Comparison of ENCODE assay signal across 14 cellular contexts in genomic region chr5:43156388-43156787, GRCh38. TPM values are rescaled to one million over a fixed set of nuclear protein-coding genes. Genes with fewer than 3 reads are reported as not detected.
DNase-seq lines count a peak whose midpoint lies in the region; ATAC-seq and TF ChIP-seq lines count a peak whose summit lies in the region.
"Had no signal": no experiment of that assay in that cellular context is flagged by ENCODE, and none has a peak within 500 bp of the region (broad histone marks: within the 10 kb centered on the region; RNA-seq: fewer than 3 reads in every experiment).

No MANE protein-coding gene starts in this region.

- DNase-seq in cardiac fibroblast (ENCODE audit: low read depth in 2 of 2) (peak; percentile 34 to 64), psoas muscle (no peak), esophagus muscularis mucosa (ENCODE audit: extremely low spot score) (no peak)
- DNase-seq: CD4-positive, CD25-positive, alpha-beta regulatory T cell; NCI-H1417 treated with DMSO at 0.1 percent for 48 hours; NCI-H69 had no signal

- peaks cover 3 to 10% of the 10 kb centered on the region in 2 donors for H3K36me3 ChIP-seq in psoas muscle (ENCODE audit: insufficient read depth in 1 of 2, low read depth in 1 of 2)
- H3K36me3 ChIP-seq in esophagus muscularis mucosa = peaks cover 3 to 11% (median 6%) of the 10 kb centered on the region in 4 donors

- TF ChIP-seq POLR2A in esophagus muscularis mucosa (IDR thresholded peaks at IDR 0.05; ENCODE audit: low read depth) = no peak

- 45 to 68% (median 55%) methylated on average over 6 of the region's 6 CpGs for WGBS in psoas muscle, 3 donors
- 72% methylated on average over 6 of the region's 6 CpGs for WGBS in esophagus muscularis mucosa

- ATAC-seq in GM19035 (IDR thresholded peaks at IDR 0.05; ENCODE audit: unreplicated experiment) (peak; percentile 61), HG02759 (IDR thresholded peaks at IDR 0.05; ENCODE audit: unreplicated experiment) (peak; percentile 47), psoas muscle (peak in 3 of 4 donors; percentile 25 to 33 (median 29)), GM21367 (IDR thresholded peaks at IDR 0.05; ENCODE audit: unreplicated experiment) (no peak), HG03457 (IDR thresholded peaks at IDR 0.05; ENCODE audit: unreplicated experiment) (no peak)
- ATAC-seq: left lobe of liver had no signal

- H3K27ac ChIP-seq in psoas muscle (no peak overlapping the region), esophagus muscularis mucosa (replicated peaks in 1 of 4) (no peak overlapping the region)
- H3K27ac ChIP-seq: adrenal gland had no signal

- H3K4me1 ChIP-seq in psoas muscle (peaks cover 17% of the 10 kb centered on the region), esophagus muscularis mucosa (peaks cover 0 to 20% (median 11%) of the 10 kb centered on the region in 4 donors)
- H3K4me1 ChIP-seq: adrenal gland had no signal

- H3K27me3 ChIP-seq in psoas muscle (ENCODE audit: insufficient read depth in 3 of 3, low read length in 2 of 3) (no peaks in the 10 kb centered on the region), esophagus muscularis mucosa (no peaks in the 10 kb centered on the region)
- H3K27me3 ChIP-seq: adrenal gland, tibial nerve had no signal

- H3K4me3 ChIP-seq in cardiac fibroblast (replicated peaks in 1 of 2; ENCODE audit: low read depth in 2 of 2, low read length in 2 of 2) (no peak overlapping the region), psoas muscle (no peak overlapping the region), esophagus muscularis mucosa (no peak overlapping the region)
- H3K4me3 ChIP-seq: adrenal gland, tibial nerve had no signal

- TF ChIP-seq EP300 in esophagus muscularis mucosa (IDR thresholded peaks at IDR 0.05) = no peak

- no peaks in the 10 kb centered on the region for H3K9me3 ChIP-seq in psoas muscle
- no peaks in the 10 kb centered on the region for H3K9me3 ChIP-seq in esophagus muscularis mucosa
- H3K9me3 ChIP-seq: adrenal gland, tibial nerve had no signal

- intact Hi-C loops in psoas muscle (cut with DNase I) (no loop called here), esophagus muscularis mucosa (cut with DNase I) (no loop called here)

- no peak for TF ChIP-seq CTCF in cardiac fibroblast (IDR thresholded peaks at IDR 0.05; ENCODE audit: low read depth, low read length)
- TF ChIP-seq CTCF in psoas muscle (IDR thresholded peaks at IDR 0.05) = no peak
- no peak for TF ChIP-seq CTCF in esophagus muscularis mucosa (IDR thresholded peaks at IDR 0.05)

RNA-seq across cellular contexts. Expression of gene NIM1K, which starts 35.6 kb away (rescaled TPM):
- total RNA-seq in psoas muscle = under 1 TPM in 3 of 4 donors, not detected in 1; 0.19 to 0.25 (median 0.24) TPM
- under 1 TPM; 0.10 to 0.20 (median 0.18) TPM for polyA plus RNA-seq in psoas muscle
- 1 to 10 TPM in 3 of 4 donors, under 1 TPM in 1; 0.42 to 2.3 (median 1.6) TPM for total RNA-seq in esophagus muscularis mucosa
- polyA plus RNA-seq: IgD-negative memory B cell had no signal

RNA-seq across cellular contexts. Expression of gene ZNF131, which starts 35.7 kb away (rescaled TPM):
- total RNA-seq in psoas muscle (10 to 100 TPM; 16.7 to 23.7 (median 18.7) TPM), esophagus muscularis mucosa (10 to 100 TPM; 22.1 to 35.3 (median 23.7) TPM)
- 10 to 100 TPM; 14.9 to 21.1 (median 15.2) TPM for polyA plus RNA-seq in psoas muscle

Comparison
In these comparisons a context has a peak if more than half of its experiments do, and no peak if none do; other contexts are left out.
1. ATAC-seq: peak in GM19035 (single experiment), HG02759 (single experiment) and psoas muscle (3 of 4); none in GM21367 (single experiment) and HG03457 (single experiment).
2. DNase-seq: peak in cardiac fibroblast (2 of 2); none in psoas muscle (0 of 2) and esophagus muscularis mucosa (single experiment).